Comparison of ENCODE assay signal across 8 cellular contexts in the genomic region with DNA sequence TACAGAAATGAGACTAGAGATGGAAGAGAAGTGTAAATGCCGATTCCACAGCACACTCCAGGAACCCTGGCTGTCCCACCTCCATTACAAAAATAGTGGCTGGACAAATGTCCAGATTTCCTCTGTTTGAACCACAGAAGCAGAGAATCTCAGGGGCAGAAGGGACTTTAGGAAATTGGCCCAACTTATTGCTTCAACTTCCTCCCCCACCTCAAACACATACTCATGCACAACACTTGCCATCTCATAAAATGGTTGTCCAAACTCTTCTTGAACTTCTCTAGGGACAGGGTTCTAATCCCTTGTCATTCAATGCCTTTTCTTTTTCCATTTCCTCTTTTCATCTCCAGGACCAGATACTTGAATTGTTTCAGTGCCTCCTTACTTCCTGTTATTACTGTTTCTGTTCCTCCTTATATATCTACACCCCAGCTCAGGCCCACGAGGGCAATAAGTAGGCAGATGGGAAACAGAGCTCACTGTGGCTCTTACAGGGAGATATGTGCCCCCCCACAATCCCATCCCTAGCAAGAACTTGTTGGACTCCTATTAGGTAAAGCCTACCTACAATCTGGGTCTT. TPM values are rescaled to one million over a fixed set of nuclear protein-coding genes. Genes with fewer than 3 reads are reported as not detected.
DNase-seq lines count a peak whose midpoint lies in the region; ATAC-seq and TF ChIP-seq lines count a peak whose summit lies in the region.

No MANE protein-coding gene starts in this region.

- peaks cover 92% of the 10 kb centered on the region for H3K4me1 ChIP-seq in CD4-positive, alpha-beta memory T cell (ENCODE audit: insufficient read depth, low read length)
- H3K4me1 ChIP-seq in Loucy (ENCODE audit: insufficient read depth, low read length, poor library complexity, severe bottlenecking) = peaks cover 46% of the 10 kb centered on the region

- ATAC-seq in GM21367 (IDR thresholded peaks at IDR 0.05; ENCODE audit: unreplicated experiment) = peak; percentile 19

- H3K27me3 ChIP-seq in CD4-positive, alpha-beta memory T cell (ENCODE audit: insufficient read depth, low read length) = no peaks in the 10 kb centered on the region
- no peaks in the 10 kb centered on the region for H3K27me3 ChIP-seq in Loucy (ENCODE audit: insufficient read depth, low read length, poor library complexity, severe bottlenecking)

- no peaks in the 10 kb centered on the region for H3K79me2 ChIP-seq in Loucy (ENCODE audit: insufficient read depth, low read length)

- H3K4me3 ChIP-seq in CD4-positive, alpha-beta memory T cell (ENCODE audit: low read length in 2 of 2) = peak overlapping the region; percentile 8 to 25
- H3K4me3 ChIP-seq in Loucy (ENCODE audit: low read length, poor library complexity, severe bottlenecking) (peak overlapping the region; percentile 47), coronary artery (no peak overlapping the region), skin epidermis (no peak overlapping the region)

- intact Hi-C loops in CD4-positive, alpha-beta memory T cell (cut with micrococcal nuclease) = loop anchor here (1.0 to 5.0 kb wide), 2 partner anchors 20 to 34 kb away; partner anchors contain the start of genes PPOX and UFC1

- H3K4me3 Mint-ChIP-seq in CD4-positive, alpha-beta memory T cell = peak overlapping the region; percentile 73 to 89 (median 83)
- H3K4me3 Mint-ChIP-seq in nephron progenitor cell = no peak overlapping the region
- no peak overlapping the region for H3K4me3 Mint-ChIP-seq in osteocyte (ENCODE audit: unreplicated experiment)

- H3K27me3 Mint-ChIP-seq in CD4-positive, alpha-beta memory T cell = no peaks in the 10 kb centered on the region
- H3K27me3 Mint-ChIP-seq in nephron progenitor cell (ENCODE audit: low read depth, poor library complexity) (peaks cover 28% of the 10 kb centered on the region), osteocyte (ENCODE audit: unreplicated experiment) (no peaks in the 10 kb centered on the region)

- peak overlapping the region; percentile 47 for H3K27ac ChIP-seq in CD4-positive, alpha-beta memory T cell (ENCODE audit: low read depth, low read length)
- H3K27ac ChIP-seq in coronary artery (peak overlapping the region; percentile 21 to 81), skin epidermis (peak overlapping the region in 20 of 21 experiments; percentile 48 to 98 (median 78))

- H3K4me1 Mint-ChIP-seq in CD4-positive, alpha-beta memory T cell = peaks cover 53 to 82% (median 73%) of the 10 kb centered on the region in 4 donors
- H3K4me1 Mint-ChIP-seq in nephron progenitor cell = peaks cover 11% of the 10 kb centered on the region
- peaks cover 16% of the 10 kb centered on the region for H3K4me1 Mint-ChIP-seq in osteocyte (ENCODE audit: unreplicated experiment)

- no peaks in the 10 kb centered on the region for H3K9me3 ChIP-seq in CD4-positive, alpha-beta memory T cell (ENCODE audit: control insufficient read depth in 1 of 2, low read length in 2 of 2)
- H3K9me3 ChIP-seq in Loucy (ENCODE audit: insufficient read depth, low read depth, low read length) = no peaks in the 10 kb centered on the region

- H3K27ac Mint-ChIP-seq in CD4-positive, alpha-beta memory T cell = peak overlapping the region; percentile 86 to 96 (median 92)
- no peak overlapping the region for H3K27ac Mint-ChIP-seq in nephron progenitor cell
- no peak overlapping the region for H3K27ac Mint-ChIP-seq in osteocyte (ENCODE audit: unreplicated experiment)

- no peaks in the 10 kb centered on the region for H3K9me3 Mint-ChIP-seq in CD4-positive, alpha-beta memory T cell
- no peaks in the 10 kb centered on the region for H3K9me3 Mint-ChIP-seq in nephron progenitor cell
- no peaks in the 10 kb centered on the region for H3K9me3 Mint-ChIP-seq in osteocyte (ENCODE audit: unreplicated experiment)

- POLR2A ChIA-PET in CD4-positive, alpha-beta memory T cell (lab: Charles Lee; ENCODE audit: partially characterized antibody) = interaction anchor here (1.0 to 10.4 kb wide), 10 partner anchors 8 to 120 kb away, joined by 3 to 134 read pairs (median 6); partner anchors contain the start of genes ADAMTS4, B4GALT3, NDUFS2 and PPOX

- peak overlapping the region; percentile 70 for H3K4me2 ChIP-seq in Loucy (ENCODE audit: low read depth, low read length, poor library complexity, severe bottlenecking)

- TF ChIP-seq CTCF in Loucy (conservative IDR thresholded peaks at IDR 0.05; ENCODE audit: low read length) (no peak), coronary artery (IDR thresholded peaks at IDR 0.05) (no peak), nephron progenitor cell (IDR thresholded peaks at IDR 0.05) (no peak), osteocyte (IDR thresholded peaks at IDR 0.05) (no peak)

- H3K9ac ChIP-seq in Loucy (ENCODE audit: low read depth, low read length, poor library complexity, severe bottlenecking) = peak overlapping the region; percentile 65

- no peaks in the 10 kb centered on the region for H3K36me3 Mint-ChIP-seq in CD4-positive, alpha-beta memory T cell
- H3K36me3 Mint-ChIP-seq in nephron progenitor cell (ENCODE audit: low read depth) = no peaks in the 10 kb centered on the region
- H3K36me3 Mint-ChIP-seq in osteocyte (ENCODE audit: unreplicated experiment) = no peaks in the 10 kb centered on the region

- DNase-seq in CD4-positive, alpha-beta memory T cell = no peak
- DNase-seq in coronary artery (ENCODE audit: low spot score) (no peak), cerebellum (ENCODE audit: low spot score) (no peak), nephron progenitor cell (no peak), osteocyte (ENCODE audit: extremely low spot score, unreplicated experiment) (no peak)

- CTCF ChIA-PET in CD4-positive, alpha-beta memory T cell (lab: Charles Lee; ENCODE audit: partially characterized antibody) = interaction anchor here (0.6 to 10.9 kb wide), 6 partner anchors 7 to 197 kb away, joined by 3 to 115 read pairs (median 8); partner anchors contain the start of genes B4GALT3, NDUFS2, PPOX and TOMM40L

- H3F3A ChIP-seq in Loucy (ENCODE audit: low read depth) = 0 out of 2 replicates have a peak, but pooled peaks cover 5% of the 10 kb centered on the region

- peak overlapping the region; percentile 21 for H2AFZ ChIP-seq in Loucy (ENCODE audit: low read length)

- H3K36me3 ChIP-seq in CD4-positive, alpha-beta memory T cell (ENCODE audit: insufficient read depth, low read length) = no peaks in the 10 kb centered on the region
- H3K36me3 ChIP-seq in Loucy (ENCODE audit: insufficient read depth, low read length) = no peaks in the 10 kb centered on the region

- H3K9me2 ChIP-seq in Loucy (replicated peaks; ENCODE audit: low read depth, low read length) = no peaks in the 10 kb centered on the region

- no peaks in the 10 kb centered on the region for H4K20me1 ChIP-seq in Loucy (ENCODE audit: insufficient read depth, low read length, poor library complexity, severe bottlenecking)

RNA-seq across cellular contexts. Expression of gene B4GALT3, which starts 8.5 kb away (rescaled TPM):
- 10 to 100 TPM; 64.6 to 71.5 TPM for total RNA-seq in CD4-positive, alpha-beta memory T cell
- polyA plus RNA-seq in CD4-positive, alpha-beta memory T cell = 10 to 100 TPM; 55.9 to 60.5 TPM
- 16.8 TPM for total RNA-seq in cerebellum
- 21.7 and 24.3 TPM in 2 replicates for total RNA-seq in osteocyte

RNA-seq across cellular contexts. Expression of gene ADAMTS4, which starts 13.0 kb away (rescaled TPM):
- total RNA-seq in CD4-positive, alpha-beta memory T cell = 1 to 10 TPM; 1.4 to 2.4 TPM
- polyA plus RNA-seq in CD4-positive, alpha-beta memory T cell = under 1 TPM in 1 of 2 donors, not detected in 1; 0.07 TPM
- total RNA-seq in cerebellum = 2.0 TPM
- 1.2 TPM in 2 replicates for total RNA-seq in osteocyte

RNA-seq across cellular contexts. Expression of gene NDUFS2, which starts 16.3 kb away (rescaled TPM):
- total RNA-seq in CD4-positive, alpha-beta memory T cell = 100 to 1,000 TPM in 1 of 2 experiments, 10 to 100 TPM in 1; 89.9 to 100 TPM
- polyA plus RNA-seq in CD4-positive, alpha-beta memory T cell = 100 to 1,000 TPM in 1 of 2 donors, 10 to 100 TPM in 1; 90.1 to 112 TPM
- total RNA-seq in cerebellum (75.0 TPM), osteocyte (82.0 and 82.5 TPM in 2 replicates)

RNA-seq across cellular contexts. Expression of gene PPOX, which starts 19.6 kb away (rescaled TPM):
- 10 to 100 TPM; 59.4 to 69.8 TPM for total RNA-seq in CD4-positive, alpha-beta memory T cell
- 10 to 100 TPM; 16.3 to 25.7 TPM for polyA plus RNA-seq in CD4-positive, alpha-beta memory T cell
- total RNA-seq in cerebellum = 25.5 TPM
- 37.1 and 37.9 TPM in 2 replicates for total RNA-seq in osteocyte

RNA-seq across cellular contexts. Expression of gene USP21, which starts 26.5 kb away (rescaled TPM):
- total RNA-seq in CD4-positive, alpha-beta memory T cell = 10 to 100 TPM; 62.0 to 63.6 TPM
- 10 to 100 TPM; 15.5 to 30.6 TPM for polyA plus RNA-seq in CD4-positive, alpha-beta memory T cell
- total RNA-seq in cerebellum (15.5 TPM), osteocyte (25.5 and 27.5 TPM in 2 replicates)

Comparison
In these comparisons a context has a peak if more than half of its experiments do, and no peak if none do; other contexts are left out.
1. H3K4me3 ChIP-seq: peak in CD4-positive, alpha-beta memory T cell (2 of 2) and Loucy (single experiment); none in coronary artery (single experiment) and skin epidermis (0 of 7).
2. H3K27ac Mint-ChIP-seq: peak in CD4-positive, alpha-beta memory T cell (7 of 7); none in nephron progenitor cell (single experiment) and osteocyte (single experiment).
3. H3K4me3 Mint-ChIP-seq: peak in CD4-positive, alpha-beta memory T cell (8 of 8); none in nephron progenitor cell (single experiment) and osteocyte (single experiment).
4. Peak in every context shown above with its lines, with median percentiles within 50 percentile points of each other: H3K27ac ChIP-seq.